ENCODE assay signal across 26 cellular contexts in genomic region chr11:75800136-75800675, GRCh38. TPM values are rescaled to one million over a fixed set of nuclear protein-coding genes. Genes with fewer than 3 reads are reported as not detected.
DNase-seq lines count a peak whose midpoint lies in the region; ATAC-seq and TF ChIP-seq lines count a peak whose summit lies in the region.
"Had no signal": no experiment of that assay in that cellular context is flagged by ENCODE, and none has a peak within 500 bp of the region (broad histone marks: within the 10 kb centered on the region; RNA-seq: fewer than 3 reads in every experiment).

No MANE protein-coding gene starts in this region.

- TF ChIP-seq POLR2A in breast epithelium (IDR thresholded peaks at IDR 0.05) (no peak), suprapubic skin (IDR thresholded peaks at IDR 0.05) (no peak)

- peaks cover 7% of the 10 kb centered on the region for H3K4me1 Mint-ChIP-seq in MCF 10A (ENCODE audit: insufficient read depth, unreplicated experiment)

- BruUV-seq in MCF 10A (replicated peaks; lab: Mats Ljungman, UMichigan) = no TSS peak
- no TSS peak for BruUV-seq in PC-3 (replicated peaks; lab: Mats Ljungman, UMichigan)

- H3K36me3 ChIP-seq in breast epithelium (no peaks in the 10 kb centered on the region), PC-3 (ENCODE audit: low read depth, low read length) (peaks cover 8% of the 10 kb centered on the region; the same call in 1 of the 2 replicates), suprapubic skin (no peaks in the 10 kb centered on the region)
- H3K36me3 ChIP-seq: BE2C, HAP-1, Peyer's patch had no signal

- no peaks in the 10 kb centered on the region for H3K27me3 Mint-ChIP-seq in MCF 10A (ENCODE audit: insufficient read depth, unreplicated experiment)
- H3K27me3 Mint-ChIP-seq: CD4-positive, alpha-beta memory T cell had no signal

- no peak for TF ChIP-seq EP300 in suprapubic skin (IDR thresholded peaks at IDR 0.05)

- no peaks in the 10 kb centered on the region for H3K9me3 ChIP-seq in breast epithelium
- H3K9me3 ChIP-seq in PC-3 (ENCODE audit: low read length) = no peaks in the 10 kb centered on the region
- H3K9me3 ChIP-seq in suprapubic skin = no peaks in the 10 kb centered on the region
- H3K9me3 ChIP-seq: BE2C, HAP-1, Peyer's patch had no signal

- peaks cover 8% of the 10 kb centered on the region for H3K36me3 Mint-ChIP-seq in MCF 10A (ENCODE audit: insufficient read depth, unreplicated experiment)
- H3K36me3 Mint-ChIP-seq: CD4-positive, alpha-beta memory T cell had no signal

- DNase-seq in breast epithelium (ENCODE audit: low spot score in 2 of 2) (no peak), MCF 10A (ENCODE audit: unreplicated experiment) (no peak), PC-3 (no peak), mesenteric fat pad (ENCODE audit: low spot score) (peak; percentile 69), suprapubic skin (ENCODE audit: low spot score in 2 of 2) (no peak), hepatic stellate cell (ENCODE audit: low spot score) (no peak)
- DNase-seq: 8988T; ACHN; BE2C; CD4-positive, alpha-beta memory T cell; COR-L47; DMS53; GOT3; NCI-H1092; NCI-H1417 treated with DMSO at 0.1 percent for 48 hours; NCI-H1694 treated with DMSO at 0.1 percent for 48 hours; NCI-H2081; NCI-H226; NCI-H510A; NCI-H69; Peyer's patch; SIG-M5 had no signal

- H3K27me3 ChIP-seq in breast epithelium (no peaks in the 10 kb centered on the region), PC-3 (ENCODE audit: low read length) (no peaks in the 10 kb centered on the region), suprapubic skin (no peaks in the 10 kb centered on the region)
- H3K27me3 ChIP-seq: BE2C, Peyer's patch had no signal

- no peak for TF ChIP-seq CTCF in breast epithelium (IDR thresholded peaks at IDR 0.05)
- no peak for TF ChIP-seq CTCF in MCF 10A (IDR thresholded peaks at IDR 0.05; ENCODE audit: unreplicated experiment)
- TF ChIP-seq CTCF in PC-3 (conservative IDR thresholded peaks at IDR 0.05; ENCODE audit: low read depth, low read length) = no peak
- no peak for TF ChIP-seq CTCF in suprapubic skin (IDR thresholded peaks at IDR 0.05)

- 93% methylated on average over 6 of the region's 8 CpGs for WGBS in suprapubic skin

- ATAC-seq in PC-3 (no peak), GM19397 (IDR thresholded peaks at IDR 0.05; ENCODE audit: unreplicated experiment) (no peak)

- H3K9me3 Mint-ChIP-seq in MCF 10A (ENCODE audit: unreplicated experiment) = no peaks in the 10 kb centered on the region
- H3K9me3 Mint-ChIP-seq: CD4-positive, alpha-beta memory T cell had no signal

- H3K27ac Mint-ChIP-seq in MCF 10A (ENCODE audit: low read depth, unreplicated experiment) = no peak overlapping the region

- H3K79me2 ChIP-seq in PC-3 (ENCODE audit: low read length) = no peaks in the 10 kb centered on the region

- H2AFZ ChIP-seq in PC-3 (ENCODE audit: low read length) = no peak overlapping the region

- no peak overlapping the region for H3K4me3 Mint-ChIP-seq in MCF 10A (ENCODE audit: unreplicated experiment)
- H3K4me3 Mint-ChIP-seq: CD4-positive, alpha-beta memory T cell had no signal

- H3K9ac ChIP-seq in PC-3 (ENCODE audit: low read length) = no peak overlapping the region

- H3K4me2 ChIP-seq in PC-3 (ENCODE audit: low read length) = 0 out of 2 replicates have a peak overlapping the region, but pooled peaks have one; percentile 6

- H3F3A ChIP-seq in PC-3 (ENCODE audit: low read length, unreplicated experiment) = no peaks in the 10 kb centered on the region

- CTCF ChIA-PET in MCF 10A (lab: Yijun Ruan, JAX) (interaction anchor here (2.2 kb wide), 1 partner anchor 68 kb away, joined by 10 read pairs; no protein-coding TSS in a partner anchor), PC-3 (lab: Charles Lee) (no interaction called here)

- intact Hi-C loops in breast epithelium (cut with DNase I; ENCODE audit: low total_unique reads) (loop anchor here (5.0 kb wide), 1 partner anchor 67 kb away; no protein-coding TSS in a partner anchor), MCF 10A (cut with micrococcal nuclease) (no loop called here), PC-3 (cut with micrococcal nuclease) (loop anchor here (5.0 kb wide), 1 partner anchor 352 kb away; no protein-coding TSS in a partner anchor)

- POLR2A ChIA-PET in MCF 10A (lab: Yijun Ruan, JAX) = interaction anchor here (0.5 kb wide), 1 partner anchor 291 kb away, joined by 3 read pairs; no protein-coding TSS in a partner anchor
- POLR2A ChIA-PET in PC-3 (lab: Charles Lee; ENCODE audit: unreplicated experiment) = no interaction called here

- H3K9me2 ChIP-seq in PC-3 (replicated peaks; ENCODE audit: low read length) = no peaks in the 10 kb centered on the region

- H4K20me1 ChIP-seq in PC-3 (ENCODE audit: low read length) = no peaks in the 10 kb centered on the region

- H3K27ac ChIP-seq in breast epithelium (peak overlapping the region; percentile 85 to 89), PC-3 (ENCODE audit: low read length) (peak overlapping the region; percentile 5; the same call in 1 of the 2 replicates), suprapubic skin (peak overlapping the region; percentile 24)
- H3K27ac ChIP-seq: HL-60, Peyer's patch, SK-N-MC had no signal

- H3K4me1 ChIP-seq in breast epithelium = peaks cover 9 to 18% of the 10 kb centered on the region in 2 donors
- H3K4me1 ChIP-seq in PC-3 (ENCODE audit: insufficient read depth, low read length) = peaks cover 39% of the 10 kb centered on the region
- H3K4me1 ChIP-seq in suprapubic skin = peaks cover 27% of the 10 kb centered on the region
- H3K4me1 ChIP-seq: BE2C, HAP-1, Peyer's patch had no signal

- no peak overlapping the region for H3K4me3 ChIP-seq in breast epithelium
- H3K4me3 ChIP-seq in PC-3 (ENCODE audit: low read length) = no peak overlapping the region
- H3K4me3 ChIP-seq in suprapubic skin = no peak overlapping the region
- H3K4me3 ChIP-seq: HAP-1, Peyer's patch, SK-N-MC had no signal

RNA-seq across cellular contexts. Expression of gene UVRAG, which starts 14.8 kb away (rescaled TPM):
- total RNA-seq in breast epithelium (10 to 100 TPM; 43.3 to 73.0 (median 48.9) TPM), MCF 10A (2022) (12.4 and 16.1 TPM in 2 replicates), PC-3 (2014; rRNA removed) (13.0 and 14.9 TPM in 2 replicates), mesenteric fat pad (80.4 TPM), suprapubic skin (10 to 100 TPM; 17.5 to 30.0 (median 22.1) TPM)

RNA-seq across cellular contexts. Expression of gene DGAT2, which starts 31.6 kb away (rescaled TPM):
- total RNA-seq in breast epithelium = 100 to 1,000 TPM in 1 of 3 donors, 10 to 100 TPM in 2; 26.2 to 134 (median 36.1) TPM
- 6.4 and 7.3 TPM in 2 replicates for total RNA-seq in MCF 10A (2022)
- total RNA-seq in PC-3 (2014; rRNA removed) = 14.3 and 18.5 TPM in 2 replicates
- 337 TPM for total RNA-seq in mesenteric fat pad
- total RNA-seq in suprapubic skin = 100 to 1,000 TPM in 3 of 4 donors, 10 to 100 TPM in 1; 69.8 to 338 (median 184) TPM

Comparison
In these comparisons a context has a peak if more than half of its experiments do, and no peak if none do; other contexts are left out.
1. H3K27ac ChIP-seq: peak in every context shown above with its lines; median percentile 87 in breast epithelium; 24 in suprapubic skin; 5 in PC-3.